22 cellular contexts compared by ENCODE assay signal in genomic region chr7:22125436-22125835, GRCh38.
"Had no signal": no experiment of that assay in that cellular context is flagged by ENCODE, and none has a peak within 500 bp of the region (broad histone marks: within the 10 kb centered on the region; RNA-seq: fewer than 3 reads in every experiment).

No MANE protein-coding gene starts in this region.

- DNase-seq: colonic mucosa; effector memory CD8-positive, alpha-beta T cell; foreskin fibroblast; gastrocnemius medialis; hippocampal formation; left cardiac atrium; left lung; lower lobe of right lung; naive thymus-derived CD8-positive, alpha-beta T cell; occipital lobe; ovary; right lobe of liver; small intestine; stimulated activated CD4-positive, alpha-beta T cell treated with anti-CD3 and anti-CD28 coated beads, Interleukin-1b, Interleukin-23, amount 100 ng/mL, for 48 hours; stimulated activated CD4-positive, alpha-beta T cell treated with anti-CD3 and anti-CD28 coated beads, Interleukin-4, amount 100 ng/mL, for 1 hour; stimulated activated CD8-positive, alpha-beta memory T cell treated with anti-CD3 and anti-CD28 coated beads, Interleukin-4, amount 100 ng/mL, for 48 hours; stimulated activated naive CD4-positive, alpha-beta T cell; stimulated activated naive CD8-positive, alpha-beta T cell treated with anti-CD3 and anti-CD28 coated beads, Interleukin-15, amount 100 ng/mL, for 72 hours; transverse colon; upper lobe of right lung; uterus had no signal

- H3K27ac ChIP-seq: colonic mucosa, lower lobe of right lung, ovary, right lobe of liver, suprapubic skin, transverse colon, uterus had no signal

- H3K36me3 ChIP-seq: colonic mucosa, gastrocnemius medialis, ovary, transverse colon, uterus had no signal

- H3K27me3 ChIP-seq: colonic mucosa, gastrocnemius medialis, left lung, ovary, right lobe of liver, suprapubic skin, transverse colon, upper lobe of right lung, uterus had no signal

- H3K4me3 ChIP-seq: colonic mucosa, gastrocnemius medialis, left lung, lower lobe of right lung, ovary, right lobe of liver, suprapubic skin, transverse colon, upper lobe of right lung, uterus had no signal

- H3K4me1 ChIP-seq: colonic mucosa, right lobe of liver, suprapubic skin, transverse colon, uterus had no signal

- H3K9me3 ChIP-seq: colonic mucosa, gastrocnemius medialis, left lung, lower lobe of right lung, ovary, right lobe of liver, suprapubic skin, transverse colon, upper lobe of right lung, uterus had no signal

- ATAC-seq: effector memory CD8-positive, alpha-beta T cell; gastrocnemius medialis; left cardiac atrium; left lung; lower lobe of right lung; naive thymus-derived CD8-positive, alpha-beta T cell; stimulated activated naive CD8-positive, alpha-beta T cell treated with anti-CD3 and anti-CD28 coated beads, Interleukin-15, amount 100 ng/mL, for 72 hours; upper lobe of right lung had no signal
